ENCODE assay signal across 9 cellular contexts in genomic region chr15:90190606-90191343, GRCh38. TPM values are rescaled to one million over a fixed set of nuclear protein-coding genes. Genes with fewer than 3 reads are reported as not detected.
DNase-seq lines count a peak whose midpoint lies in the region; ATAC-seq, FAIRE-seq and TF ChIP-seq lines count a peak whose summit lies in the region.
"Had no signal": no experiment of that assay in that cellular context is flagged by ENCODE, and none has a peak within 500 bp of the region (broad histone marks: within the 10 kb centered on the region; RNA-seq: fewer than 3 reads in every experiment).

No MANE protein-coding gene starts in this region.

- ATAC-seq in HG03066 (IDR thresholded peaks at IDR 0.05; ENCODE audit: low read depth, unreplicated experiment) (peak; percentile 55), sciatic nerve (peak; percentile 7), GM21825 (IDR thresholded peaks at IDR 0.05; ENCODE audit: unreplicated experiment) (no peak)

- no peak for DNase-seq in GM19239 (ENCODE audit: insufficient read length, low spot score)
- DNase-seq in mammary epithelial cell, result peak; percentile 94
- DNase-seq in sciatic nerve (ENCODE audit: low spot score), result no peak
- no peak for DNase-seq in NCI-H524 treated with DMSO at 0.1 percent for 48 hours (lab: John Stamatoyannopoulos, UW)
- DNase-seq in WERI-Rb-1, result no peak
- no peak for DNase-seq in ovary
- DNase-seq: activated CD4-positive, alpha-beta T cell treated with anti-CD3 and anti-CD28 coated beads, Interleukin-2, amount 50 U/mL, for 4 hours had no signal

- CTCF ChIA-PET in mammary epithelial cell (lab: Charles Lee; ENCODE audit: low non-redundant PET), result interaction anchor here (1.0 kb wide), 1 partner anchor 24 kb away, joined by 3 read pairs; no protein-coding TSS in a partner anchor

- TF ChIP-seq EP300 in ovary (IDR thresholded peaks at IDR 0.05), result no peak

- H3K9me3 ChIP-seq in mammary epithelial cell (replicated peaks; ENCODE audit: insufficient read depth, low read length) (no peaks in the 10 kb centered on the region), WERI-Rb-1 (ENCODE audit: severe bottlenecking) (peaks cover 8% of the 10 kb centered on the region), ovary (no peaks in the 10 kb centered on the region)

- BruUV-seq in mammary epithelial cell (replicated peaks; lab: Mats Ljungman, UMichigan), result no TSS peak

- H2AFZ ChIP-seq in mammary epithelial cell (ENCODE audit: low read depth, low read length), result peak overlapping the region; percentile 54

- TF ChIP-seq CTCF in mammary epithelial cell (conservative IDR thresholded peaks at IDR 0.05 in 1 of 2, IDR thresholded peaks at IDR 0.05 in 1 of 2; ENCODE audit: extremely low read depth in 1 of 2, insufficient read depth in 1 of 2, low read depth in 1 of 2, low read length in 2 of 2) (no peak), WERI-Rb-1 (IDR thresholded peaks at IDR 0.05; ENCODE audit: low read depth, low read length) (no peak), ovary (IDR thresholded peaks at IDR 0.05) (no peak)

- 47% methylated on average over 8 of the region's 10 CpGs for WGBS in mammary epithelial cell (ENCODE audit: low coverage, missing lambda C conversion rate)
- WGBS in ovary, 3 donors, result 88 to 98% (median 93%) methylated on average over 6 to 10 of the region's 10 CpGs

- intact Hi-C loops in mammary epithelial cell (cut with micrococcal nuclease), result loop anchor here (1.0 kb wide), 1 partner anchor 11 kb away; the partner anchor contains the start of gene SEMA4B
- intact Hi-C loops in sciatic nerve (cut with DNase I), result no loop called here
- intact Hi-C loops in ovary (cut with DNase I), result no loop called here

- peak overlapping the region; percentile 38 for H3K9ac ChIP-seq in mammary epithelial cell (ENCODE audit: insufficient read depth, low read length)

- no peak for TF ChIP-seq POLR2A in ovary (IDR thresholded peaks at IDR 0.05)

- in situ Hi-C loops in mammary epithelial cell (cut with MboI; ENCODE audit: low sequenced_read_pairs in 2 of 2), result no loop called here

- H3K79me2 ChIP-seq in mammary epithelial cell (ENCODE audit: insufficient read depth, low read length), result peaks cover 61% of the 10 kb centered on the region

- dilution Hi-C loops in mammary epithelial cell (cut with HindIII; ENCODE audit: low sequenced_read_pairs), result no loop called here

- H3K27me3 ChIP-seq in mammary epithelial cell (ENCODE audit: insufficient read depth, low read length) (no peaks in the 10 kb centered on the region), WERI-Rb-1 (ENCODE audit: insufficient read depth, low read depth, severe bottlenecking) (no peaks in the 10 kb centered on the region), ovary (no peaks in the 10 kb centered on the region)

- peak; percentile 45 for FAIRE-seq in GM19239 (lab: Jason Lieb, UNC)

- H3K27ac ChIP-seq in mammary epithelial cell (ENCODE audit: insufficient read depth, low read depth, low read length), result peak overlapping the region; percentile 55
- H3K27ac ChIP-seq in WERI-Rb-1, result no peak overlapping the region
- H3K27ac ChIP-seq in ovary, result peak overlapping the region in 1 of 2 donors; percentile 79

- H3K4me3 ChIP-seq in mammary epithelial cell (replicated peaks in 1 of 3; ENCODE audit: insufficient read depth in 1 of 3, low read depth in 2 of 3, low read length in 3 of 3), result no peak overlapping the region
- H3K4me3 ChIP-seq in WERI-Rb-1 (ENCODE audit: low read depth, low read length), result no peak overlapping the region
- H3K4me3 ChIP-seq in ovary, result no peak overlapping the region

- H3K4me1 ChIP-seq in mammary epithelial cell (ENCODE audit: insufficient read depth, low read length) (peaks cover 38% of the 10 kb centered on the region), ovary (ENCODE audit: insufficient read depth) (peaks cover 19% of the 10 kb centered on the region)

- H3K36me3 ChIP-seq in mammary epithelial cell (ENCODE audit: insufficient read depth, low read length) (no peaks in the 10 kb centered on the region), WERI-Rb-1 (peaks cover 9% of the 10 kb centered on the region), ovary (no peaks in the 10 kb centered on the region)

- H4K20me1 ChIP-seq in mammary epithelial cell (ENCODE audit: insufficient read depth, low read length), result no peaks in the 10 kb centered on the region

- peak overlapping the region; percentile 74 for H3K4me2 ChIP-seq in mammary epithelial cell (ENCODE audit: insufficient read depth, low read depth, low read length)

RNA-seq across cellular contexts. Expression of gene SEMA4B, which starts 10.4 kb away (rescaled TPM):
- total RNA-seq in mammary epithelial cell, result 100 to 1,000 TPM in 1 of 2 donors, 10 to 100 TPM in 1; 44.3 to 108 TPM
- 85.9 TPM for polyA plus RNA-seq in mammary epithelial cell
- 152 TPM for polyA minus RNA-seq in mammary epithelial cell
- total RNA-seq in sciatic nerve, result 55.9 TPM
- 10 to 100 TPM; 25.3 to 83.8 (median 51.0) TPM for total RNA-seq in ovary
- 10 to 100 TPM; 12.4 to 24.4 TPM for polyA plus RNA-seq in ovary

RNA-seq across cellular contexts. Expression of gene CIB1, which starts 43.0 kb away (rescaled TPM):
- total RNA-seq in mammary epithelial cell, result 10 to 100 TPM; 14.8 to 74.6 TPM
- 115 TPM for polyA plus RNA-seq in mammary epithelial cell
- 42.4 TPM for polyA minus RNA-seq in mammary epithelial cell
- 43.3 TPM for total RNA-seq in sciatic nerve
- total RNA-seq in ovary, result 10 to 100 TPM; 18.5 to 68.8 (median 45.0) TPM
- 10 to 100 TPM; 40.2 to 53.6 TPM for polyA plus RNA-seq in ovary

RNA-seq across cellular contexts. Expression of gene GDPGP1, which starts 43.2 kb away (rescaled TPM):
- 1 to 10 TPM; 3.9 to 6.8 TPM for total RNA-seq in mammary epithelial cell
- polyA plus RNA-seq in mammary epithelial cell, result 2.6 TPM
- polyA minus RNA-seq in mammary epithelial cell, result 7.6 TPM
- total RNA-seq in sciatic nerve, result 5.4 TPM
- 1 to 10 TPM; 2.5 to 9.3 (median 8.3) TPM for total RNA-seq in ovary
- 1 to 10 TPM; 2.0 to 3.0 TPM for polyA plus RNA-seq in ovary

RNA-seq across cellular contexts. Expression of gene TTLL13, which starts 58.6 kb away (rescaled TPM):
- under 1 TPM; 0.17 to 0.21 TPM for total RNA-seq in mammary epithelial cell
- polyA plus RNA-seq in mammary epithelial cell, result 0.02 TPM
- not detected for polyA minus RNA-seq in mammary epithelial cell
- total RNA-seq in sciatic nerve, result 0.71 TPM
- total RNA-seq in ovary, result under 1 TPM in 3 of 7 donors, not detected in 4; 0.10 to 0.15 (median 0.13) TPM
- under 1 TPM; 0.04 to 0.33 TPM for polyA plus RNA-seq in ovary
